Comparison of ENCODE assay signal across 9 cellular contexts in the genomic region with DNA sequence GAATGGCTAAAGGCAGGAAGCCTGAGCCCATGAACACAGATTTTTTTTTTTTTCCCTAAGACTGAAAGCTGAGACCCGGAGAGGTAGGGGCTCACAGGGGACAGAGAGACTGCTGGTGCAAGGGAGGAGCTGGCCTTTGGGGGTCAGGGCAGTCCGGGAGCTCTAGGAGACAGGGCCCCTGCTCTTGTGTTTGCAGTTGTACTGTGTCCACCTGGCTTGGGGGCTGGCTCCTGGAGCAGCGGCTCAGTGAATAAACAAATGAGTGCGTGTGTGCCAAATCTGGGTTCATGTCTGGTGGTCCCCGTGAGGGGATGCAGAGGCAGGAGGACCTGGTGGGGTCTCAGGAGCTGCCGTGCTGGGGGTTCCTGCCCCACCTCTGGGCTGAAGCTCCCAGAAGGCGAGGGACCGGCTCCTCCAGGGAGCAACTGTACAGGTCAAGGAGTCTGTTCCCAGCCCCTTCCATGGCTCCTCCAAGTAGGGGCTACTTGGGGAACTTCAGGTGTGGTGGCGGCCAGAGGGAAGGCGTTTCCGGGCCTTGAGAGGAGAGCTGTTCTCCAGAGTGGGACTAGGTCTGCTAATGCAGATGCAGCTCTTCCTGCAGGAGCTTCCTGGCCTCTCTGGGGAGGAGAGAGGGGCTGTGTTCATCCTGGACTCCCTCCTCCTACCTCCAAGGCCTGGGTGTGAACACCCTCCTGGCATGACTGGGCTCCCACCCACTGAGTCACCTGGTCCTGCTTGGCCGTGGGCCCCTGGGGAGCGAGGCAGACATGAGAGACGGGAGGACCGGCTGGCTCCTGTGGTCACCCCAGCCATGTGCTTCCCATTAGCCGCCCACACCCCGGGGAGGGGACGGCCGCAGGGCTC. TPM values are rescaled to one million over a fixed set of nuclear protein-coding genes. Genes with fewer than 3 reads are reported as not detected.
DNase-seq lines count a peak whose midpoint lies in the region; ATAC-seq and TF ChIP-seq lines count a peak whose summit lies in the region.
"Had no signal": no experiment of that assay in that cellular context is flagged by ENCODE, and none has a peak within 500 bp of the region (broad histone marks: within the 10 kb centered on the region; RNA-seq: fewer than 3 reads in every experiment).

No MANE protein-coding gene starts in this region.

- TF ChIP-seq CTCF in lower leg skin (IDR thresholded peaks at IDR 0.05), result no peak
- TF ChIP-seq CTCF in GM20000 (IDR thresholded peaks at IDR 0.05; ENCODE audit: extremely low read depth, missing control alignments), result no peak

- ATAC-seq in HG03159 (IDR thresholded peaks at IDR 0.05; ENCODE audit: unreplicated experiment) (no peak), HG03469 (IDR thresholded peaks at IDR 0.05; ENCODE audit: unreplicated experiment) (no peak)

- DNase-seq in SHP77 (lab: John Stamatoyannopoulos, UW) (peak; percentile 6 to 35), SHP77 treated with DMSO at 0.1 percent for 48 hours (lab: John Stamatoyannopoulos, UW) (no peak), dermis blood vessel endothelial cell (peak; percentile 47), lower leg skin (ENCODE audit: low spot score in 2 of 2) (peak; percentile 87 to 98), ureter (ENCODE audit: low spot score) (peak; percentile 79), GM20000 (ENCODE audit: low spot score) (no peak)

- no peak for TF ChIP-seq POLR2A in lower leg skin (IDR thresholded peaks at IDR 0.05)

- WGBS in lower leg skin, 2 donors, result 46 to 49% methylated on average over 19 of the region's 19 CpGs

- intact Hi-C loops in lower leg skin (cut with DNase I; ENCODE audit: low total_unique reads), result loop anchor here (5.0 kb wide), 1 partner anchor 270 kb away; a partner anchor contains a TSS

- no peak overlapping the region for H3K4me3 ChIP-seq in lower leg skin (ENCODE audit: low read depth, poor library complexity, severe bottlenecking)
- H3K4me3 ChIP-seq: BLaER1 had no signal

RNA-seq across cellular contexts. Expression of a gene that starts 57.6 kb away (rescaled TPM):
- total RNA-seq in dermis blood vessel endothelial cell, result 62.5 and 84.4 TPM in 2 replicates
- 10 to 100 TPM; 61.6 to 89.4 (median 80.6) TPM for total RNA-seq in lower leg skin
- 85.0 TPM for total RNA-seq in ureter

Comparison
In these comparisons a context has a peak if more than half of its experiments do, and no peak if none do; other contexts are left out.
1. DNase-seq: peak in SHP77 (2 of 2), dermis blood vessel endothelial cell (single experiment), lower leg skin (2 of 2) and ureter (single experiment); none in SHP77 treated with DMSO at 0.1 percent for 48 hours (single experiment) and GM20000 (single experiment).